In the genomic region with DNA sequence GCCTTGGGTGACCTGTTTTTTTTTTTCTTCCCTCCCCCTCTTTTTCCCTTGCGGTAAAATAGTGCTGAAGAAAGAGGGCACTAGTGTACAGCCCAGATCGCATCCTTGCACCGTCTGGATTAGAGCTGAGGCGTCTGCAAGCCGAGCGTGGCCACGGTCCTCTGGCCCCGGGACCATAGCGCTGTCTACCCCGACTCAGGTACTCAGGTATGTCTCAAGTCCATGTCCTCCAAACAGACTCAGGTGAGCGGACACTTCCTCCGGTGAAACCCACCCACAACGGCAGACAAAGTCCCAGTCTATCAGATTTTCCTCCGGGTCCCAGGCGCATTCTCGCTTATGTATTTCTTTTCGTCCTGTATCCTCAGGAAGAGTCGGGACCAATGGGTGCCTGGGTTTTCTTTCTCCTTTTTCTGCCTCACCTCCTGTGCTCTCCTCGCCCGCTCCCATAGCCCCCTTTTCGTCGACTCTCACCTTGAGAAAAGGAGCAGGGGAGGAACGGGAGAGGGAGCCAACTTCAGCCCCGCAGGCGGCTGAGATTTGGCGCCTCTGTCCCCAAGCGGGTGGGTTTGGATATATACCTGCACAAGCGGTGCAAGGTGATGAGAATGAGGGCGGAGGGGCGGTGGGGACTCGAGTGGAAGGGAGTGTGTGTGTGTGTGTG, we compare ENCODE assay signal across 11 cellular contexts. TPM values are rescaled to one million over a fixed set of nuclear protein-coding genes. Genes with fewer than 3 reads are reported as not detected.
A peak's percentile ranks its signal among the peaks of the same experiment; 100 is the strongest.
DNase-seq lines count a peak whose midpoint lies in the region; ATAC-seq, FAIRE-seq and TF ChIP-seq lines count a peak whose summit lies in the region.
"Had no signal": no experiment of that assay in that cellular context is flagged by ENCODE, and none has a peak within 500 bp of the region (broad histone marks: within the 10 kb centered on the region; RNA-seq: fewer than 3 reads in every experiment).

No MANE protein-coding gene starts in this region.

- no peaks in the 10 kb centered on the region for H4K20me1 ChIP-seq in GM12878 (ENCODE audit: control insufficient read depth, insufficient read depth)

- POLR2A ChIA-PET in GM12878 (lab: Charles Lee), result no interaction called here

- RAD21 ChIA-PET in GM12878 (lab: Charles Lee; ENCODE audit: unreplicated experiment), result no interaction called here

- H3K36me3 ChIP-seq in GM12878 (ENCODE audit: control insufficient read depth in 2 of 2, insufficient read depth in 2 of 2, low read length in 1 of 2) (no peaks in the 10 kb centered on the region), ascending aorta (no peaks in the 10 kb centered on the region)
- H3K36me3 ChIP-seq: breast epithelium had no signal

- in situ Hi-C loops in GM12878 (cut with MboI), result no loop called here

- ATAC-seq in HG03175 (IDR thresholded peaks at IDR 0.05; ENCODE audit: unreplicated experiment) (peak; percentile 24), GM12878 (peak; percentile 19; the same call in 2 of the 3 replicates)
- no peak for ATAC-seq in activated CD4-positive, CD25-positive, alpha-beta regulatory T cell treated with anti-CD3 and anti-CD28 coated beads, Interleukin-2, amount 50 U/mL, for 24 hours

- WGBS in GM12878 (ENCODE audit: insufficient coverage, insufficient replicate concordance, low lambda C conversion rate, missing lambda C conversion rate), result 48% methylated on average over 31 of the region's 31 CpGs

- no peaks in the 10 kb centered on the region for H3K79me2 ChIP-seq in GM12878 (ENCODE audit: control insufficient read depth, insufficient read depth, low read length)

- H3K27me3 ChIP-seq in GM12878 (replicated peaks in 1 of 2; ENCODE audit: control insufficient read depth in 2 of 2, insufficient read depth in 2 of 2, low read length in 1 of 2), result peaks cover 0 to 4% of the 10 kb centered on the region in 2 experiments; a peak in 3 of 4 replicates
- H3K27me3 ChIP-seq in ascending aorta, result no peaks in the 10 kb centered on the region

- H2AFZ ChIP-seq in GM12878 (ENCODE audit: control insufficient read depth, low read depth, low read length), result no peak overlapping the region

- CTCF ChIA-PET in GM12878 (lab: Yijun Ruan, JAX), result interaction anchor here (0.6 kb wide), 1 partner anchor 754 kb away, joined by 3 read pairs; no protein-coding TSS in a partner anchor

- H3K4me3 ChIP-seq in GM12878 (no peak overlapping the region), ascending aorta (no peak overlapping the region)

- intact Hi-C loops in GM12878 (cut with micrococcal nuclease; ENCODE audit: unreplicated experiment) (no loop called here), ascending aorta (cut with DNase I) (no loop called here)

- TF ChIP-seq EP300 in GM12878 (IDR thresholded peaks at IDR 0.05; ENCODE audit: borderline replicate concordance in 1 of 2, control insufficient read depth in 1 of 2, low read depth in 2 of 2, low read length in 2 of 2), result no peak

- TF ChIP-seq CTCF in GM12878 (IDR thresholded peaks at IDR 0.05 in 2 of 3, conservative IDR thresholded peaks at IDR 0.05 in 1 of 3; ENCODE audit: control insufficient read depth in 2 of 3, extremely low read depth in 1 of 3, insufficient read depth in 1 of 3, low read depth in 3 of 3, low read length in 3 of 3), result no peak
- TF ChIP-seq CTCF in ascending aorta (IDR thresholded peaks at IDR 0.05), result no peak

- TF ChIP-seq RAD21 in GM12878 (IDR thresholded peaks at IDR 0.05; ENCODE audit: insufficient read depth, low read depth, low read length), result 0 out of 2 replicates have a peak, but pooled peaks have one; percentile 5

- no peak overlapping the region for H3K9ac ChIP-seq in GM12878 (ENCODE audit: control insufficient read depth, insufficient read depth, low read length)

- FAIRE-seq in GM12878 (lab: Jason Lieb, UNC), result no peak
- FAIRE-seq: GM19239 had no signal

- SMC1A ChIA-PET in GM12878 (lab: Charles Lee; ENCODE audit: uncharacterized antibody, unreplicated experiment), result interaction anchor here (1.3 kb wide), 1 partner anchor 10 kb away, joined by 3 read pairs; no protein-coding TSS in a partner anchor

- TF ChIP-seq POLR2A in GM12878 (IDR thresholded peaks at IDR 0.05; ENCODE audit: low read depth, low read length), result no peak

- H3K4me2 ChIP-seq in GM12878 (ENCODE audit: control insufficient read depth, insufficient read depth), result no peak overlapping the region

- BruUV-seq in GM12878 (replicated peaks; lab: Mats Ljungman, UMichigan), result no TSS peak

- no peaks in the 10 kb centered on the region for H3K4me1 ChIP-seq in GM12878 (ENCODE audit: control insufficient read depth, insufficient read depth, low read length)
- H3K4me1 ChIP-seq in ascending aorta, result no peaks in the 10 kb centered on the region
- H3K4me1 ChIP-seq: breast epithelium had no signal

- DNase-seq in DMS53 treated with DMSO at 0.1 percent for 48 hours (lab: John Stamatoyannopoulos, UW; ENCODE audit: unreplicated experiment) (peak; percentile 23), GM12878 (ENCODE audit: low read depth, low spot score) (no peak), medulla oblongata (ENCODE audit: extremely low spot score) (peak; percentile 9), ascending aorta (ENCODE audit: low spot score in 2 of 2) (no peak), GM19238 (ENCODE audit: insufficient read length, low spot score) (no peak), RPMI8226 (no peak)

- H3K27ac ChIP-seq in GM12878 (ENCODE audit: control insufficient read depth, insufficient read depth), result no peak overlapping the region
- H3K27ac ChIP-seq in ascending aorta, result no peak overlapping the region
- H3K27ac ChIP-seq: breast epithelium had no signal

- no peaks in the 10 kb centered on the region for H3K9me3 ChIP-seq in GM12878 (replicated peaks; ENCODE audit: control insufficient read depth, insufficient read depth, low read length)
- no peaks in the 10 kb centered on the region for H3K9me3 ChIP-seq in ascending aorta
- H3K9me3 ChIP-seq: breast epithelium had no signal

TF ChIP-seq in GM12878, 131 proteins besides CTCF, POLR2A, EP300 and RAD21 (continues in another document):
- TF ChIP-seq, protein P1, sequence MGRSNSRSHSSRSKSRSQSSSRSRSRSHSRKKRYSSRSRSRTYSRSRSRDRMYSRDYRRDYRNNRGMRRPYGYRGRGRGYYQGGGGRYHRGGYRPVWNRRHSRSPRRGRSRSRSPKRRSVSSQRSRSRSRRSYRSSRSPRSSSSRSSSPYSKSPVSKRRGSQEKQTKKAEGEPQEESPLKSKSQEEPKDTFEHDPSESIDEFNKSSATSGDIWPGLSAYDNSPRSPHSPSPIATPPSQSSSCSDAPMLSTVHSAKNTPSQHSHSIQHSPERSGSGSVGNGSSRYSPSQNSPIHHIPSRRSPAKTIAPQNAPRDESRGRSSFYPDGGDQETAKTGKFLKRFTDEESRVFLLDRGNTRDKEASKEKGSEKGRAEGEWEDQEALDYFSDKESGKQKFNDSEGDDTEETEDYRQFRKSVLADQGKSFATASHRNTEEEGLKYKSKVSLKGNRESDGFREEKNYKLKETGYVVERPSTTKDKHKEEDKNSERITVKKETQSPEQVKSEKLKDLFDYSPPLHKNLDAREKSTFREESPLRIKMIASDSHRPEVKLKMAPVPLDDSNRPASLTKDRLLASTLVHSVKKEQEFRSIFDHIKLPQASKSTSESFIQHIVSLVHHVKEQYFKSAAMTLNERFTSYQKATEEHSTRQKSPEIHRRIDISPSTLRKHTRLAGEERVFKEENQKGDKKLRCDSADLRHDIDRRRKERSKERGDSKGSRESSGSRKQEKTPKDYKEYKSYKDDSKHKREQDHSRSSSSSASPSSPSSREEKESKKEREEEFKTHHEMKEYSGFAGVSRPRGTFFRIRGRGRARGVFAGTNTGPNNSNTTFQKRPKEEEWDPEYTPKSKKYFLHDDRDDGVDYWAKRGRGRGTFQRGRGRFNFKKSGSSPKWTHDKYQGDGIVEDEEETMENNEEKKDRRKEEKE (IDR thresholded peaks at IDR 0.05), result no peak
- TF ChIP-seq SUZ12 (IDR thresholded peaks at IDR 0.05; ENCODE audit: unreplicated experiment), result no peak
- TF ChIP-seq FOXM1 (IDR thresholded peaks at IDR 0.05; ENCODE audit: low read depth, low read length), result no peak
- TF ChIP-seq KDM1A (IDR thresholded peaks at IDR 0.05; ENCODE audit: borderline replicate concordance), result no peak
- TF ChIP-seq KLF5 (IDR thresholded peaks at IDR 0.05; ENCODE audit: partially characterized antibody), result no peak
- no peak for TF ChIP-seq NR2C1 (IDR thresholded peaks at IDR 0.05)
- no peak for TF ChIP-seq BHLHE40 (IDR thresholded peaks at IDR 0.05; ENCODE audit: borderline replicate concordance in 1 of 2, low read depth in 2 of 2, low read length in 1 of 2)
- TF ChIP-seq ZNF274 (IDR thresholded peaks at IDR 0.05; ENCODE audit: insufficient read depth, insufficient read length), result no peak
- TF ChIP-seq, protein P2, sequence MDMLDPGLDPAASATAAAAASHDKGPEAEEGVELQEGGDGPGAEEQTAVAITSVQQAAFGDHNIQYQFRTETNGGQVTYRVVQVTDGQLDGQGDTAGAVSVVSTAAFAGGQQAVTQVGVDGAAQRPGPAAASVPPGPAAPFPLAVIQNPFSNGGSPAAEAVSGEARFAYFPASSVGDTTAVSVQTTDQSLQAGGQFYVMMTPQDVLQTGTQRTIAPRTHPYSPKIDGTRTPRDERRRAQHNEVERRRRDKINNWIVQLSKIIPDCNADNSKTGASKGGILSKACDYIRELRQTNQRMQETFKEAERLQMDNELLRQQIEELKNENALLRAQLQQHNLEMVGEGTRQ (IDR thresholded peaks at IDR 0.05; ENCODE audit: borderline replicate concordance, low read depth, low read length), result no peak
- no peak for TF ChIP-seq TCF7 (IDR thresholded peaks at IDR 0.05; ENCODE audit: borderline replicate concordance)

RNA-seq across cellular contexts. Expression of a gene that starts 1.1 kb away (rescaled TPM):
- total RNA-seq in GM12878 (2013; cell fraction: nucleolus; rRNA removed), result not detected in 2 replicates
- total RNA-seq in GM12878 (2014; rRNA removed) (not detected in 2 replicates), GM12878 (2014; rRNA removed; fragmentation: Illumina TruSeq; extraction: Trizol) (not detected in 2 replicates), GM12878 (2021) (0.05 TPM in 1 of 2 replicates, not detected in the other), ascending aorta (not detected)
- not detected for polyA plus RNA-seq in GM12878 (2011; ENCODE audit: low read depth)
- polyA plus RNA-seq in GM12878 (2011; rRNA removed) (0.01 and 0.04 TPM in 2 replicates), GM12878 (2014; fragmentation: Illumina TruSeq; extraction: Trizol) (0.03 TPM in 1 of 2 replicates, not detected in the other), GM12878 (2014; fragmentation: Nextera tagmentation; extraction: Ambion mirVana) (not detected), GM12878 (2014; rRNA removed) (not detected in 2 replicates), GM12878 (2016; fragmentation: Nextera tagmentation; extraction: Ambion mirVana) (not detected)
- 0.01 and 0.03 TPM in 2 replicates for polyA plus RNA-seq in GM12878 (2011; cell fraction: cytosol; rRNA removed)
- 0.03 and 0.04 TPM in 2 replicates for polyA plus RNA-seq in GM12878 (2011; cell fraction: nucleus; rRNA removed)
- not detected in 2 replicates for polyA plus RNA-seq in GM12878 (2012)
- 0.05 TPM in 1 of 2 replicates, not detected in the other for polyA minus RNA-seq in GM12878 (2011; rRNA and poly(A)+ RNA removed)
- not detected in 2 replicates for polyA minus RNA-seq in GM12878 (2011; cell fraction: cytosol; rRNA and poly(A)+ RNA removed)
- polyA minus RNA-seq in GM12878 (2011; cell fraction: nucleus; rRNA and poly(A)+ RNA removed), result 0.12 and 0.38 TPM in 2 replicates
- total RNA-seq: activated CD4-positive, alpha-beta memory T cell treated with anti-CD3 and anti-CD28 coated beads, Interleukin-2, amount 10 ng/mL, durations not matched to agents 7 days and 5 days had no signal

Comparison
In these comparisons a context has a peak if more than half of its experiments do, and no peak if none do; other contexts are left out.
1. DNase-seq: peak in DMS53 treated with DMSO at 0.1 percent for 48 hours (single experiment) and medulla oblongata (single experiment); none in GM12878 (single experiment), ascending aorta (0 of 2), GM19238 (single experiment) and RPMI8226 (single experiment).
2. ATAC-seq: peak in HG03175 (single experiment) and GM12878 (single experiment); none in activated CD4-positive, CD25-positive, alpha-beta regulatory T cell treated with anti-CD3 and anti-CD28 coated beads, Interleukin-2, amount 50 U/mL, for 24 hours (0 of 2).